Comparison of ENCODE assay signal across 15 cellular contexts in the genomic region with DNA sequence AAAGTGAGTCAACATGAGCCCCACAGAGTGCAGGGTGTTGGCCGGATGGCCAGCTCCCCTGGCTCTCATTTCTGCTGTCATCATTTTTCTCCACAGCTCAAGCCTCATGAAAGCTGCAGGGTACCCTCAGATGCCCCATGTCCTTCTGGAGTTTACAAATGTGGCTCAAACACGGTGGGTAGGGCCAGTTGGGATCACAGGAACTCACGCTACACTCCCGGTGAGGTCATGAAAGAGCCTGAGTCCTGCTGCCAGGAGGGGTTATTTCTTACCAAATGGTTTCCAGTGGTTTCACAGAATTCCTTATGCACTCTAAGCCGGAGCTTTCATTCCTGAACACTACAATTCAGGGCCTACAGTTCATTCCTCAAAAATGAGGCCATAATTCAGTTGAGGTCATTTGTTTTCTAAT.
DNase-seq lines count a peak whose midpoint lies in the region; ATAC-seq and TF ChIP-seq lines count a peak whose summit lies in the region.
"Had no signal": no experiment of that assay in that cellular context is flagged by ENCODE, and none has a peak within 500 bp of the region (broad histone marks: within the 10 kb centered on the region; RNA-seq: fewer than 3 reads in every experiment).

No MANE protein-coding gene starts in this region.

- no peak overlapping the region for H3K56ac ChIP-seq in mesendoderm (ENCODE audit: low read length)

- BruUV-seq in HCT116 (replicated peaks; lab: Mats Ljungman, UMichigan), result no TSS peak

- peaks cover 10 to 17% of the 10 kb centered on the region in 2 experiments for H3K4me1 ChIP-seq in HCT116 (ENCODE audit: control insufficient read depth in 1 of 2, insufficient read depth in 2 of 2, low read length in 2 of 2)
- H3K4me1 ChIP-seq in mesendoderm (ENCODE audit: control insufficient read depth, low read depth, low read length), result no peaks in the 10 kb centered on the region
- peaks cover 0 to 19% (median 6%) of the 10 kb centered on the region in 4 donors for H3K4me1 ChIP-seq in sigmoid colon

- POLR2A ChIA-PET in HCT116 (lab: Charles Lee), result no interaction called here

- H3K9me3 ChIP-seq in HCT116 (ENCODE audit: control insufficient read depth in 1 of 2, insufficient read depth in 1 of 2, low read depth in 1 of 2, low read length in 2 of 2) (no peaks in the 10 kb centered on the region), sigmoid colon (no peaks in the 10 kb centered on the region)

- H2AK5ac ChIP-seq in mesendoderm (ENCODE audit: low read length), result no peak overlapping the region

- H3K4ac ChIP-seq in mesendoderm (ENCODE audit: low read depth, low read length), result no peak overlapping the region

- H4K8ac ChIP-seq in mesendoderm (ENCODE audit: low read depth, low read length), result no peak overlapping the region

- H3K4me2 ChIP-seq in HCT116 (ENCODE audit: low read length), result no peak overlapping the region
- no peak overlapping the region for H3K4me2 ChIP-seq in mesendoderm (ENCODE audit: low read length)

- CTCF ChIA-PET in HCT116 (lab: Charles Lee), result no interaction called here

- H3K27me3 ChIP-seq in HCT116 (ENCODE audit: insufficient read depth, low read length) (no peaks in the 10 kb centered on the region), brain microvascular endothelial cell (replicated peaks) (no peaks in the 10 kb centered on the region), mesendoderm (ENCODE audit: insufficient read depth, low read length, poor library complexity) (no peaks in the 10 kb centered on the region), sigmoid colon (no peaks in the 10 kb centered on the region)

- H3K79me1 ChIP-seq in mesendoderm (ENCODE audit: low read length), result no peaks in the 10 kb centered on the region

- TF ChIP-seq RAD21 in HCT116 (IDR thresholded peaks at IDR 0.05; ENCODE audit: low read depth), result no peak

- no peaks in the 10 kb centered on the region for H4K20me1 ChIP-seq in HCT116 (ENCODE audit: insufficient read depth)

- H3K23ac ChIP-seq in mesendoderm (ENCODE audit: low read length), result no peak overlapping the region

- WGBS in mesendoderm (ENCODE audit: extremely low coverage, insufficient coverage, low lambda C conversion rate), result no CpG with 5 or more reads among the region's 5 CpGs
- WGBS in sigmoid colon, 2 donors, result 80% methylated on average over 5 of the region's 5 CpGs

- H2BK5ac ChIP-seq in mesendoderm (ENCODE audit: low read length), result no peak overlapping the region

- in situ Hi-C loops in brain microvascular endothelial cell (cut with HindIII; ENCODE audit: low pct_ligation_motif_present, low sequenced_read_pairs), result no loop called here

- no peaks in the 10 kb centered on the region for H3K9me2 ChIP-seq in HCT116 (ENCODE audit: insufficient read depth)

- no peak overlapping the region for H3K9ac ChIP-seq in HCT116 (ENCODE audit: low read length)
- H3K9ac ChIP-seq in mesendoderm (ENCODE audit: low read length), result no peak overlapping the region

- no peak for ATAC-seq in HCT116
- ATAC-seq: activated CD8-positive, alpha-beta memory T cell treated with anti-CD3 and anti-CD28 coated beads, Interleukin-2, amount 10 ng/mL, durations not matched to agents 7 days and 5 days; HepG2; natural killer cell had no signal

- no peak overlapping the region for H2BK15ac ChIP-seq in mesendoderm (replicated peaks; ENCODE audit: low read depth)

- peak; percentile 74 for DNase-seq in A172 (ENCODE audit: low spot score)
- no peak for DNase-seq in HCT116 (ENCODE audit: low read depth, low spot score)
- peak; percentile 95 for DNase-seq in brain microvascular endothelial cell
- DNase-seq in mesendoderm, result peak; percentile 30
- no peak for DNase-seq in sigmoid colon
- DNase-seq in NCI-H774 (lab: John Stamatoyannopoulos, UW), result no peak
- DNase-seq in NCI-H1694 treated with DMSO at 0.1 percent for 48 hours (lab: John Stamatoyannopoulos, UW), result no peak
- no peak for DNase-seq in NCI-H446 treated with DMSO at 0.1 percent for 48 hours (lab: John Stamatoyannopoulos, UW)
- DNase-seq: ACHN; activated CD8-positive, alpha-beta memory T cell treated with anti-CD3 and anti-CD28 coated beads, Interleukin-2, amount 10 ng/mL, durations not matched to agents 7 days and 5 days; immature natural killer cell; natural killer cell; NCI-H2029; T1000 had no signal

- H2AFZ ChIP-seq in HCT116 (ENCODE audit: low read depth, low read length, poor library complexity, severe bottlenecking), result peak overlapping the region; percentile 51

- RAD21 ChIA-PET in HCT116 (lab: Charles Lee; ENCODE audit: low non-redundant PET in 1 of 2, low total read pairs in 2 of 2, uncharacterized antibody in 2 of 2, unreplicated experiment in 2 of 2), result no interaction called here

- H3K36me3 ChIP-seq in HCT116 (ENCODE audit: control insufficient read depth in 1 of 2, insufficient read depth in 2 of 2, low read length in 2 of 2) (no peaks in the 10 kb centered on the region), brain microvascular endothelial cell (replicated peaks) (no peaks in the 10 kb centered on the region), mesendoderm (ENCODE audit: control insufficient read depth, insufficient read depth, low read length) (no peaks in the 10 kb centered on the region), sigmoid colon (no peaks in the 10 kb centered on the region)

- H3K79me2 ChIP-seq in HCT116 (ENCODE audit: insufficient read depth, low read length) (no peaks in the 10 kb centered on the region), mesendoderm (ENCODE audit: control insufficient read depth, insufficient read depth, low read length) (no peaks in the 10 kb centered on the region)

- H4K5ac ChIP-seq in mesendoderm (ENCODE audit: low read length), result no peak overlapping the region

- H3K27ac ChIP-seq in HCT116 (ENCODE audit: low read depth, low read length) (no peak overlapping the region), brain microvascular endothelial cell (peak overlapping the region; percentile 97), mesendoderm (ENCODE audit: low read depth, low read length) (no peak overlapping the region), sigmoid colon (peak overlapping the region in 2 of 4 donors; percentile 3 to 55)

- intact Hi-C loops in HCT116 (cut with micrococcal nuclease) (no loop called here), sigmoid colon (cut with DNase I) (no loop called here)

- no peak overlapping the region for H2BK120ac ChIP-seq in mesendoderm (ENCODE audit: low read depth, low read length)

- TF ChIP-seq CTCF in HCT116 (IDR thresholded peaks at IDR 0.05 in 2 of 3, conservative IDR thresholded peaks at IDR 0.05 in 1 of 3; ENCODE audit: borderline replicate concordance in 1 of 3, insufficient read depth in 1 of 3, low read depth in 2 of 3, low read length in 2 of 3) (no peak), brain microvascular endothelial cell (IDR thresholded peaks at IDR 0.05; ENCODE audit: low read depth, low read length, missing control alignments) (no peak), sigmoid colon (IDR thresholded peaks at IDR 0.05) (no peak)

- H3K4me3 ChIP-seq in HCT116 (replicated peaks in 1 of 2; ENCODE audit: low read depth in 1 of 2, low read length in 2 of 2) (no peak overlapping the region), brain microvascular endothelial cell (ENCODE audit: low read depth, low read length) (no peak overlapping the region), mesendoderm (ENCODE audit: low read length) (no peak overlapping the region), sigmoid colon (no peak overlapping the region)

- TF ChIP-seq POLR2A in HCT116 (IDR thresholded peaks at IDR 0.05; ENCODE audit: borderline replicate concordance, extremely low read depth, insufficient read depth, insufficient read length) (no peak), sigmoid colon (IDR thresholded peaks at IDR 0.05) (no peak)

- no peak for TF ChIP-seq EP300 in sigmoid colon (IDR thresholded peaks at IDR 0.05)

- peak overlapping the region; percentile 11 for H3K18ac ChIP-seq in mesendoderm (ENCODE audit: low read length)

TF ChIP-seq in HCT116, 20 proteins besides CTCF, POLR2A, EP300 and RAD21:
- no peak for TF ChIP-seq ZNF274 (IDR thresholded peaks at IDR 0.05; ENCODE audit: low read depth, low read length)
- TF ChIP-seq EZH2 (IDR thresholded peaks at IDR 0.05), result no peak
- no peak for TF ChIP-seq SRF (IDR thresholded peaks at IDR 0.05; ENCODE audit: low read depth)
- TF ChIP-seq SIN3A (IDR thresholded peaks at IDR 0.05; ENCODE audit: low read depth), result no peak
- TF ChIP-seq, protein P1, sequence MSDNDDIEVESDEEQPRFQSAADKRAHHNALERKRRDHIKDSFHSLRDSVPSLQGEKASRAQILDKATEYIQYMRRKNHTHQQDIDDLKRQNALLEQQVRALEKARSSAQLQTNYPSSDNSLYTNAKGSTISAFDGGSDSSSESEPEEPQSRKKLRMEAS (IDR thresholded peaks at IDR 0.05), result no peak
- TF ChIP-seq TCF7L2 (IDR thresholded peaks at IDR 0.05; ENCODE audit: borderline replicate concordance, extremely low read depth, insufficient read depth, insufficient read length), result no peak
- TF ChIP-seq ELF1 (IDR thresholded peaks at IDR 0.05; ENCODE audit: borderline replicate concordance, low read depth), result no peak
- no peak for TF ChIP-seq FOSL1 (IDR thresholded peaks at IDR 0.05; ENCODE audit: low read depth)
- TF ChIP-seq JUND (IDR thresholded peaks at IDR 0.05), result no peak
- TF ChIP-seq CEBPB (IDR thresholded peaks at IDR 0.05; ENCODE audit: low read depth), result no peak
- TF ChIP-seq CBX3 (IDR thresholded peaks at IDR 0.05; ENCODE audit: low read depth), result no peak
- TF ChIP-seq YY1 (IDR thresholded peaks at IDR 0.05; ENCODE audit: extremely low read depth, insufficient replicate concordance, low read depth, low read length), result no peak
- no peak for TF ChIP-seq EGR1 (IDR thresholded peaks at IDR 0.05; ENCODE audit: low read depth)
- TF ChIP-seq ZFX (IDR thresholded peaks at IDR 0.05), result no peak
- TF ChIP-seq, protein P2, sequence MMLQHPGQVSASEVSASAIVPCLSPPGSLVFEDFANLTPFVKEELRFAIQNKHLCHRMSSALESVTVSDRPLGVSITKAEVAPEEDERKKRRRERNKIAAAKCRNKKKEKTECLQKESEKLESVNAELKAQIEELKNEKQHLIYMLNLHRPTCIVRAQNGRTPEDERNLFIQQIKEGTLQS (IDR thresholded peaks at IDR 0.05), result no peak

Comparison
In these comparisons a context has a peak if more than half of its experiments do, and no peak if none do; other contexts are left out.
1. DNase-seq: peak in A172 (single experiment), brain microvascular endothelial cell (single experiment) and mesendoderm (single experiment); none in HCT116 (single experiment), sigmoid colon (single experiment), NCI-H774 (single experiment), NCI-H1694 treated with DMSO at 0.1 percent for 48 hours (single experiment) and NCI-H446 treated with DMSO at 0.1 percent for 48 hours (single experiment).